In the genomic region with DNA sequence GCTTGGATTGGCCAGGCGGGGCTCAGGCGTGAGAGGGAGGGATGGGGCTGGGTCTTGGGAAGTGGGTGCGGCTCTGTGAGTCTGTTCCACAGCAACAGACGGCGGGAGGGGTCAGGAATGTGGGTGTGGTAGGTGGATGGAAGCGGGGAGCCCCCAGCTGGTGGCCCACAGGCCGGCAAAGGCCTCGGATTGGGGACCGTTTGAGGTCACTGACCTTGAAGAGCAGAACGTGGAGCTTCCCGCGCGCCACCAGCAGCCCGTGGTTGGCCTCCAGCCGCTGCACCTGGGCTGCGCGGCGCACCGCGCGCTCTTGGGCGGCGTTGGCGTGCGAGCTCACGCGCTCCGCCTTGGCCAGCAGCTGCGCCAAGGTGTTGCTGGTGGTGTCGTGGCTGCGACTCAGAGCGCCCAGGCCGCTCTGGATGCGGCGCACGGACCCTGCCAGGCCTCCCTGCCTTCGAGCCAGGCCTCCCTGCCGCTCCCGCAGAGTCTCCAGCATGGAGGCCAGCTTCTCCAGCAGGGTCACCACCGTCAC, we compare ENCODE assay signal across 9 cellular contexts. TPM values are rescaled to one million over a fixed set of nuclear protein-coding genes. Genes with fewer than 3 reads are reported as not detected.
DNase-seq lines count a peak whose midpoint lies in the region; ATAC-seq and TF ChIP-seq lines count a peak whose summit lies in the region.
"Had no signal": no experiment of that assay in that cellular context is flagged by ENCODE, and none has a peak within 500 bp of the region (broad histone marks: within the 10 kb centered on the region; RNA-seq: fewer than 3 reads in every experiment).

No MANE protein-coding gene starts in this region.

- H3K36me3 Mint-ChIP-seq in dendritic cell treated with granulocyte-macrophage colony-stimulating factor and Interleukin-4, amounts not matched to agents 40 ng/mL and 50 ng/mL, for 4 days (ENCODE audit: low read depth), result no peaks in the 10 kb centered on the region
- H3K36me3 Mint-ChIP-seq in stimulated activated naive CD8-positive, alpha-beta T cell treated with anti-CD3 and anti-CD28 coated beads, Interleukin-15, Interleukin-2, amounts not matched to agents 100 ng/mL and 50 ng/mL, for 24 hours (ENCODE audit: low read depth), result peaks cover 19% of the 10 kb centered on the region

- H3K4me1 ChIP-seq in left lung, result peaks cover 6 to 48% of the 10 kb centered on the region in 2 donors

- ATAC-seq in GM21825 (IDR thresholded peaks at IDR 0.05; ENCODE audit: unreplicated experiment) (peak; percentile 39), left lung (peak; percentile 95)

- peak overlapping the region; percentile 46 to 56 for H3K4me3 ChIP-seq in left lung
- H3K4me3 ChIP-seq: SK-N-MC had no signal

- H3K9me3 Mint-ChIP-seq in dendritic cell treated with granulocyte-macrophage colony-stimulating factor and Interleukin-4, amounts not matched to agents 40 ng/mL and 50 ng/mL, for 4 days, result no peaks in the 10 kb centered on the region
- no peaks in the 10 kb centered on the region for H3K9me3 Mint-ChIP-seq in stimulated activated naive CD8-positive, alpha-beta T cell treated with anti-CD3 and anti-CD28 coated beads, Interleukin-15, Interleukin-2, amounts not matched to agents 100 ng/mL and 50 ng/mL, for 24 hours

- intact Hi-C loops in dendritic cell treated with granulocyte-macrophage colony-stimulating factor and Interleukin-4, amounts not matched to agents 40 ng/mL and 50 ng/mL, for 4 days (cut with micrococcal nuclease), result no loop called here
- intact Hi-C loops in left lung (cut with DNase I), result no loop called here

- peak overlapping the region; percentile 92 for H3K27ac Mint-ChIP-seq in dendritic cell treated with granulocyte-macrophage colony-stimulating factor and Interleukin-4, amounts not matched to agents 40 ng/mL and 50 ng/mL, for 4 days
- peak overlapping the region; percentile 99 for H3K27ac Mint-ChIP-seq in stimulated activated naive CD8-positive, alpha-beta T cell treated with anti-CD3 and anti-CD28 coated beads, Interleukin-15, Interleukin-2, amounts not matched to agents 100 ng/mL and 50 ng/mL, for 24 hours

- no peak for TF ChIP-seq CTCF in left lung (IDR thresholded peaks at IDR 0.05)

- H3K4me3 Mint-ChIP-seq in dendritic cell treated with granulocyte-macrophage colony-stimulating factor and Interleukin-4, amounts not matched to agents 40 ng/mL and 50 ng/mL, for 4 days, result peak overlapping the region; percentile 78
- H3K4me3 Mint-ChIP-seq in stimulated activated naive CD8-positive, alpha-beta T cell treated with anti-CD3 and anti-CD28 coated beads, Interleukin-15, Interleukin-2, amounts not matched to agents 100 ng/mL and 50 ng/mL, for 24 hours, result peak overlapping the region; percentile 88

- in situ Hi-C loops in G401 (cut with HindIII; ENCODE audit: low sequenced_read_pairs), result no loop called here

- peak; percentile 92 for DNase-seq in G401 (ENCODE audit: low spot score)
- peak; percentile 69 for DNase-seq in RKO (ENCODE audit: low spot score)
- DNase-seq in left lung, result peak; percentile 93 to 95
- DNase-seq in NCI-H1436 (lab: John Stamatoyannopoulos, UW), result no peak
- DNase-seq in NCI-H82 (lab: John Stamatoyannopoulos, UW), result no peak

- H3K9me3 ChIP-seq in left lung, result no peaks in the 10 kb centered on the region

- peaks cover 69% of the 10 kb centered on the region for H3K27me3 Mint-ChIP-seq in dendritic cell treated with granulocyte-macrophage colony-stimulating factor and Interleukin-4, amounts not matched to agents 40 ng/mL and 50 ng/mL, for 4 days
- peaks cover 54% of the 10 kb centered on the region for H3K27me3 Mint-ChIP-seq in stimulated activated naive CD8-positive, alpha-beta T cell treated with anti-CD3 and anti-CD28 coated beads, Interleukin-15, Interleukin-2, amounts not matched to agents 100 ng/mL and 50 ng/mL, for 24 hours

- peak overlapping the region; percentile 87 to 98 for H3K27ac ChIP-seq in left lung
- H3K27ac ChIP-seq: SK-N-MC had no signal

- H3K4me1 Mint-ChIP-seq in dendritic cell treated with granulocyte-macrophage colony-stimulating factor and Interleukin-4, amounts not matched to agents 40 ng/mL and 50 ng/mL, for 4 days (ENCODE audit: low read depth), result peaks cover 38% of the 10 kb centered on the region
- H3K4me1 Mint-ChIP-seq in stimulated activated naive CD8-positive, alpha-beta T cell treated with anti-CD3 and anti-CD28 coated beads, Interleukin-15, Interleukin-2, amounts not matched to agents 100 ng/mL and 50 ng/mL, for 24 hours (ENCODE audit: low read depth), result peaks cover 64% of the 10 kb centered on the region

- no peaks in the 10 kb centered on the region for H3K36me3 ChIP-seq in left lung

- H3K27me3 ChIP-seq in left lung, result peaks cover 0 to 26% of the 10 kb centered on the region in 2 donors

RNA-seq across cellular contexts. Expression of a gene that starts 0.4 kb away (rescaled TPM):
- 59.5 and 60.8 TPM in 2 replicates for total RNA-seq in G401 (2014; rRNA removed; shearing (Covaris generic))
- 10 to 100 TPM; 61.2 to 87.4 TPM for total RNA-seq in left lung

Comparison
In these comparisons a context has a peak if more than half of its experiments do, and no peak if none do; other contexts are left out.
1. DNase-seq: peak in G401 (single experiment), RKO (single experiment) and left lung (2 of 2); none in NCI-H1436 (single experiment) and NCI-H82 (single experiment).